ENCODE assay signal across 1 cellular context in genomic region chr19:17555480-17555928, GRCh38.
TF ChIP-seq lines count a peak whose summit lies in the region.

COLGALT1 (plus strand) TSS chr19:17555649; CDS start chr19:17555714, 65 bp downstream.

TF ChIP-seq in HepG2, 621 proteins besides CTCF, POLR2A, EP300 and RAD21 (continued from another document and continues in another):
- TF ChIP-seq ZNF512 (CRISPR knock-in tag; IDR thresholded peaks at IDR 0.05), result no peak
- no peak for TF ChIP-seq HMGA1 (CRISPR knock-in tag; conservative IDR thresholded peaks at IDR 0.05)
- peak; percentile 40 for TF ChIP-seq MYC (CRISPR knock-in tag; IDR thresholded peaks at IDR 0.05; ENCODE audit: borderline replicate concordance)
- TF ChIP-seq ZKSCAN1 (IDR thresholded peaks at IDR 0.05; ENCODE audit: low read length), result no peak
- TF ChIP-seq GATAD2A (CRISPR knock-in tag; IDR thresholded peaks at IDR 0.05), result no peak
- TF ChIP-seq XBP1 (CRISPR knock-in tag; IDR thresholded peaks at IDR 0.05), result no peak
- no peak for TF ChIP-seq SOX5 (CRISPR knock-in tag; IDR thresholded peaks at IDR 0.05; ENCODE audit: borderline replicate concordance)
- TF ChIP-seq MAX (IDR thresholded peaks at IDR 0.05), result peak; percentile 74
- TF ChIP-seq POGZ (CRISPR knock-in tag; IDR thresholded peaks at IDR 0.05), result no peak
- no peak for TF ChIP-seq EZH2 (conservative IDR thresholded peaks at IDR 0.05; ENCODE audit: low read depth, low read length)
- 0 out of 2 replicates have a peak, but pooled peaks have one; percentile 34 for TF ChIP-seq ZMAT3 (CRISPR knock-in tag; conservative IDR thresholded peaks at IDR 0.05)
- TF ChIP-seq HOXA5 (CRISPR knock-in tag; IDR thresholded peaks at IDR 0.05), result 0 out of 2 replicates have a peak, but pooled peaks have one; percentile 9
- TF ChIP-seq ZNF563 (CRISPR knock-in tag; IDR thresholded peaks at IDR 0.05), result no peak
- TF ChIP-seq ZNF431 (CRISPR knock-in tag; IDR thresholded peaks at IDR 0.05; ENCODE audit: borderline replicate concordance, low read depth), result no peak
- no peak for TF ChIP-seq KMT2A (CRISPR knock-in tag; IDR thresholded peaks at IDR 0.05)
- 0 out of 2 replicates have a peak, but pooled peaks have one; percentile 2 for TF ChIP-seq ZNF280B (CRISPR knock-in tag; IDR thresholded peaks at IDR 0.05; ENCODE audit: borderline replicate concordance)
- no peak for TF ChIP-seq ZNF720 (CRISPR knock-in tag; IDR thresholded peaks at IDR 0.05)
- TF ChIP-seq ZNF652 (CRISPR knock-in tag; IDR thresholded peaks at IDR 0.05; ENCODE audit: borderline replicate concordance, low read depth), result no peak
- peak; percentile 62; the same call in 1 of the 2 replicates for TF ChIP-seq GMEB1 (CRISPR knock-in tag; IDR thresholded peaks at IDR 0.05; ENCODE audit: borderline replicate concordance)
- TF ChIP-seq ZNF30 (CRISPR knock-in tag; IDR thresholded peaks at IDR 0.05), result no peak
- TF ChIP-seq HNRNPLL (IDR thresholded peaks at IDR 0.05; ENCODE audit: low read depth, low read length, poor library complexity, severe bottlenecking), result peak; percentile 22
- TF ChIP-seq ZNF850 (CRISPR knock-in tag; conservative IDR thresholded peaks at IDR 0.05), result no peak
- TF ChIP-seq POLR2AphosphoS5 (IDR thresholded peaks at IDR 0.05; ENCODE audit: low read depth, low read length), result peak; percentile 53; the same call in 1 of the 2 replicates
- TF ChIP-seq DPF2 (CRISPR knock-in tag; IDR thresholded peaks at IDR 0.05; ENCODE audit: borderline replicate concordance, low read depth), result no peak
- no peak for TF ChIP-seq ZNF678 (CRISPR knock-in tag; IDR thresholded peaks at IDR 0.05)
- no peak for TF ChIP-seq DDIT3 (CRISPR knock-in tag; IDR thresholded peaks at IDR 0.05)
- peak; percentile 47; the same call in 1 of the 2 replicates for TF ChIP-seq JUND (CRISPR knock-in tag; IDR thresholded peaks at IDR 0.05)
- no peak for TF ChIP-seq HMGXB3 (CRISPR knock-in tag; IDR thresholded peaks at IDR 0.05; ENCODE audit: borderline replicate concordance)
- TF ChIP-seq FOSL1 (CRISPR knock-in tag; IDR thresholded peaks at IDR 0.05; ENCODE audit: borderline replicate concordance), result no peak
- no peak for TF ChIP-seq CENPT (CRISPR knock-in tag; IDR thresholded peaks at IDR 0.05; ENCODE audit: low read depth)
- no peak for TF ChIP-seq ZNF772 (CRISPR knock-in tag; IDR thresholded peaks at IDR 0.05)
- no peak for TF ChIP-seq ZBTB40 (IDR thresholded peaks at IDR 0.05)
- TF ChIP-seq ZBTB40 (CRISPR knock-in tag; IDR thresholded peaks at IDR 0.05), result no peak
- peak; percentile 95 for TF ChIP-seq SP4 (CRISPR knock-in tag; IDR thresholded peaks at IDR 0.05)
- TF ChIP-seq ELK4 (CRISPR knock-in tag; IDR thresholded peaks at IDR 0.05; ENCODE audit: borderline replicate concordance), result no peak
- no peak for TF ChIP-seq ZNF546 (CRISPR knock-in tag; conservative IDR thresholded peaks at IDR 0.05)
- no peak for TF ChIP-seq NR0B2 (CRISPR knock-in tag; IDR thresholded peaks at IDR 0.05)
- peak; percentile 61; the same call in 1 of the 2 replicates for TF ChIP-seq SRF (IDR thresholded peaks at IDR 0.05; ENCODE audit: low read depth, low read length)
- 0 out of 2 replicates have a peak, but pooled peaks have one; percentile 20 for TF ChIP-seq KLF6 (CRISPR knock-in tag; IDR thresholded peaks at IDR 0.05)
- TF ChIP-seq ATM (IDR thresholded peaks at IDR 0.05; ENCODE audit: borderline replicate concordance), result no peak
